In the genomic region with DNA sequence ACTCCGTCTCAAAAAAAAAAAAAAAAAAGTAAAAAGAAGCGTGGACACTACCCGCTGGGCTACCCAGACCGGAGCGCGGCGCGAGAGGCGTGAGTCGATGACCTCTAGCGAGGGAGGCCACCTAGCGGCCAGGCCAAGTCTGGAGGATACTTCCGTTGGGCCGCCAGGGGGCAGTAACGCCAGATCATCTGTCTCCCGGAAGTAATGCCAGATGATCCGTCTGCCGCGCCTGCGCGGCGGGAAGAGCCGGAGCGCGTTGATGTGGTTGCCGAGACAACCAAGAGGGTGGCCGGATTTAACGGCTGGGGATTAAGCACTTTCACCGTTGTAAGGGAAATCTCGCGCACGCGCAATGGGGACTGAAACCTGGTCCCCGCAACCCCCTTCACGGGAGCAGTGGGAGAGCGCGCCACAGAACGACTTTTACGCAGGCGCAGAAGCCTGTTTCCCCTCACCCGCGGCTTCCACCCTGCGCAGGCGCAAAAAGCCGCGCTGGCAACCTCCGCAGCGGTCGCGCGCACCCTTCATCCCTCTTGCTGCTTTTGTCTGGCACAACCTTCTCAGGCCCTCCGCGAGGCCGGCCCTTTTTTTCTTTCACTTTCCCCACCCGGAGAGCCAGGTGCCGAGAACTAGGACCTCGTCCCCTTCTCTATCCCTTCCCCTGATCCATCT, we compare ENCODE assay signal across 8 cellular contexts. TPM values are rescaled to one million over a fixed set of nuclear protein-coding genes. Genes with fewer than 3 reads are reported as not detected.
DNase-seq lines count a peak whose midpoint lies in the region; ATAC-seq and TF ChIP-seq lines count a peak whose summit lies in the region.

No MANE protein-coding gene starts in this region.

- peak overlapping the region; percentile 98 for H3K27ac Mint-ChIP-seq in activated CD4-positive, alpha-beta T cell treated with anti-CD3 and anti-CD28 coated beads for 36 hours

- POLR2A ChIA-PET in activated CD4-positive, alpha-beta T cell treated with anti-CD3 and anti-CD28 coated beads for 36 hours (lab: Charles Lee): interaction anchor here (0.7 to 1.5 kb wide), 13 partner anchors 8 to 1785 kb away, joined by 3 to 12 read pairs (median 4); partner anchors contain the start of genes FIZ1, TMEM238, ZNF524 and ZNF628

- ATAC-seq in HG03457 (IDR thresholded peaks at IDR 0.05; ENCODE audit: unreplicated experiment): peak; percentile 34
- ATAC-seq in activated CD4-positive, alpha-beta T cell treated with anti-CD3 and anti-CD28 coated beads for 36 hours: peak; percentile 43

- peak overlapping the region; percentile 99 for H3K27ac ChIP-seq in layer of hippocampus (ENCODE audit: low read depth, low read length)

- H3K27me3 Mint-ChIP-seq in activated CD4-positive, alpha-beta T cell treated with anti-CD3 and anti-CD28 coated beads for 36 hours: no peaks in the 10 kb centered on the region

- DNase-seq in C1 segment of cervical spinal cord (lab: John Stamatoyannopoulos, UW) (peak; percentile 84 to 100 (median 98)), GM19240 (ENCODE audit: insufficient read length, low spot score) (peak; percentile 98), NCI-H510A treated with DMSO at 0.1 percent for 48 hours (lab: John Stamatoyannopoulos, UW) (peak; percentile 97), choroid plexus epithelial cell (ENCODE audit: low read depth) (peak; percentile 99)
- DNase-seq in activated CD4-positive, alpha-beta T cell treated with anti-CD3 and anti-CD28 coated beads for 36 hours: peak; percentile 98
- peak; percentile 91 to 99 (median 98) for DNase-seq in stimulated activated CD4-positive, alpha-beta T cell treated with anti-CD3 and anti-CD28 coated beads, Interleukin-1b, Interleukin-23, amount 100 ng/mL, for 24 hours (ENCODE audit: low read depth in 4 of 4, low spot score in 1 of 4)

- TF ChIP-seq CTCF in choroid plexus epithelial cell (conservative IDR thresholded peaks at IDR 0.05; ENCODE audit: low read depth, low read length): peak; percentile 99

- peak overlapping the region; percentile 66 for H3K4me3 ChIP-seq in choroid plexus epithelial cell (ENCODE audit: low read depth, low read length)

- intact Hi-C loops in activated CD4-positive, alpha-beta T cell treated with anti-CD3 and anti-CD28 coated beads for 36 hours (cut with DNase I, micrococcal nuclease): loop anchor here (1.0 to 10.0 kb wide), 11 partner anchors 10 to 1789 kb away; partner anchors contain the start of genes ZNF581 (in 2 of the 2), MYADM (in 1 of the 2), PPP1R12C (in 1 of the 2) and PPP6R1 (in 1 of the 2)

- H3K36me3 Mint-ChIP-seq in activated CD4-positive, alpha-beta T cell treated with anti-CD3 and anti-CD28 coated beads for 36 hours (ENCODE audit: low read depth): peaks cover 30% of the 10 kb centered on the region

- peak overlapping the region; percentile 86 for H3K4me3 Mint-ChIP-seq in activated CD4-positive, alpha-beta T cell treated with anti-CD3 and anti-CD28 coated beads for 36 hours

- no peaks in the 10 kb centered on the region for H3K9me3 Mint-ChIP-seq in activated CD4-positive, alpha-beta T cell treated with anti-CD3 and anti-CD28 coated beads for 36 hours (ENCODE audit: low read depth)

- no peaks in the 10 kb centered on the region for H3K27me3 ChIP-seq in layer of hippocampus (ENCODE audit: control insufficient read depth, insufficient read depth, low read length)

- CTCF ChIA-PET in activated CD4-positive, alpha-beta T cell treated with anti-CD3 and anti-CD28 coated beads for 36 hours (lab: Charles Lee): interaction anchor here (0.6 to 1.7 kb wide), 32 partner anchors 8 to 1495 kb away, joined by 3 to 24 read pairs (median 5); partner anchors contain the start of genes FIZ1, MBOAT7, TMEM238 and ZNF581

- H3K4me1 Mint-ChIP-seq in activated CD4-positive, alpha-beta T cell treated with anti-CD3 and anti-CD28 coated beads for 36 hours: peaks cover 37% of the 10 kb centered on the region

RNA-seq across cellular contexts. Expression of gene U2AF2, which starts 1.0 kb away (rescaled TPM):
- total RNA-seq in activated CD4-positive, alpha-beta T cell treated with anti-CD3 and anti-CD28 coated beads for 36 hours: 100 to 1,000 TPM; 252 to 292 TPM

RNA-seq across cellular contexts. Expression of gene CCDC106, which starts 5.8 kb away (rescaled TPM):
- total RNA-seq in activated CD4-positive, alpha-beta T cell treated with anti-CD3 and anti-CD28 coated beads for 36 hours: 1 to 10 TPM; 6.2 to 6.3 TPM

RNA-seq across cellular contexts. Expression of gene ZNF581, which starts 10.3 kb away (rescaled TPM):
- total RNA-seq in activated CD4-positive, alpha-beta T cell treated with anti-CD3 and anti-CD28 coated beads for 36 hours: 10 to 100 TPM; 18.9 to 26.9 TPM

RNA-seq across cellular contexts. Expression of gene ZNF580, which starts 13.0 kb away (rescaled TPM):
- 10 to 100 TPM; 24.2 to 35.6 TPM for total RNA-seq in activated CD4-positive, alpha-beta T cell treated with anti-CD3 and anti-CD28 coated beads for 36 hours

RNA-seq across cellular contexts. Expression of gene EPN1, which starts 21.2 kb away (rescaled TPM):
- total RNA-seq in activated CD4-positive, alpha-beta T cell treated with anti-CD3 and anti-CD28 coated beads for 36 hours: 10 to 100 TPM; 32.5 to 37.1 TPM

Comparison
In these comparisons a context has a peak if more than half of its experiments do, and no peak if none do; other contexts are left out.
1. Peak in every context shown above with its lines: DNase-seq, ATAC-seq, H3K4me3 ChIP-seq and H3K27ac ChIP-seq.